Comparison of ENCODE assay signal across 11 cellular contexts in the genomic region with DNA sequence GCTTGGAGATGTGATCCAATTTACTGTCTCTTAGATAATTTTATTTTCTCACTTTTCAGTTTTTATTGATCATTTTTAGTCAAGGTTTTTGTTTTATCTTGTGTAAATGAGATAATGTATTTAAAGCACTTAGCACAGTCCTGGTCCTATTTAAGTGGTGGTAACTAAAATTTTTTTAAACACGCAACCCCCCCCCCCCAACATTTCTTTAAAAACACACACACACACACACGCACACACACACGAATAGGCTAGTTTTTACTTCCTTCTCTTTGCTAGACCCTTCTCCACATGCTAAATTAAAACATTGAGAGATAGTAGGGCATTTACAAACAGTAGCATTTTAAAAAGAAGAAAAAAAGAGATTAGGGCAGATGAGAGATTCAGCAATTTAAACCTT. TPM values are rescaled to one million over a fixed set of nuclear protein-coding genes. Genes with fewer than 3 reads are reported as not detected.
DNase-seq lines count a peak whose midpoint lies in the region; ATAC-seq, FAIRE-seq and TF ChIP-seq lines count a peak whose summit lies in the region.
"Had no signal": no experiment of that assay in that cellular context is flagged by ENCODE, and none has a peak within 500 bp of the region (broad histone marks: within the 10 kb centered on the region; RNA-seq: fewer than 3 reads in every experiment).

No MANE protein-coding gene starts in this region.

- peaks cover 76% of the 10 kb centered on the region for H3K4me1 Mint-ChIP-seq in activated T-helper 1 cell treated with anti-CD3 and anti-CD28 coated beads, Interleukin-12 subunit alpha, Interleukin-12 subunit beta, Interleukin-2, Interleukin-4 antibody, amounts not matched to agents 30 ng/mL and 10 ng/mL and 1 ng/mL, durations not matched to agents 14 hours and 24 hours and 36 hours (ENCODE audit: low read depth)
- H3K4me1 Mint-ChIP-seq in natural killer cell, result peaks cover 77% of the 10 kb centered on the region in 2 donors

- H3K4me3 ChIP-seq in DND-41 (ENCODE audit: low read depth in 1 of 2, low read length in 2 of 2), result no peak overlapping the region
- peak overlapping the region; percentile 86 for H3K4me3 ChIP-seq in Loucy (ENCODE audit: low read length, poor library complexity, severe bottlenecking)
- no peak overlapping the region for H3K4me3 ChIP-seq in small intestine (ENCODE audit: low read depth in 1 of 2, low read length in 2 of 2)

- TF ChIP-seq CTCF in DND-41 (IDR thresholded peaks at IDR 0.05; ENCODE audit: borderline replicate concordance, extremely low read depth, low read length, poor library complexity, severe bottlenecking), result no peak
- no peak for TF ChIP-seq CTCF in Loucy (conservative IDR thresholded peaks at IDR 0.05; ENCODE audit: low read length)
- no peak for TF ChIP-seq CTCF in natural killer cell (IDR thresholded peaks at IDR 0.05)

- peaks cover 53% of the 10 kb centered on the region for H3K4me1 ChIP-seq in DND-41 (ENCODE audit: insufficient read depth, low read length)
- H3K4me1 ChIP-seq in Loucy (ENCODE audit: insufficient read depth, low read length, poor library complexity, severe bottlenecking), result peaks cover 65% of the 10 kb centered on the region
- H3K4me1 ChIP-seq in small intestine (ENCODE audit: control insufficient read depth in 2 of 2, insufficient read depth in 1 of 2, low read depth in 1 of 2, low read length in 1 of 2), result peaks cover 3 to 15% of the 10 kb centered on the region in 2 donors

- H3K4me2 ChIP-seq in DND-41 (ENCODE audit: insufficient read depth, low read length), result peak overlapping the region; percentile 53
- H3K4me2 ChIP-seq in Loucy (ENCODE audit: low read depth, low read length, poor library complexity, severe bottlenecking), result peak overlapping the region; percentile 82

- H3K9me2 ChIP-seq in Loucy (replicated peaks; ENCODE audit: low read depth, low read length), result no peaks in the 10 kb centered on the region

- peak overlapping the region; percentile 82 for H3K27ac Mint-ChIP-seq in activated T-helper 1 cell treated with anti-CD3 and anti-CD28 coated beads, Interleukin-12 subunit alpha, Interleukin-12 subunit beta, Interleukin-2, Interleukin-4 antibody, amounts not matched to agents 30 ng/mL and 10 ng/mL and 1 ng/mL, durations not matched to agents 14 hours and 24 hours and 36 hours
- H3K27ac Mint-ChIP-seq in natural killer cell, result peak overlapping the region; percentile 87 to 89

- H3K9me3 ChIP-seq in DND-41 (ENCODE audit: insufficient read depth, low read length, severe bottlenecking), result no peaks in the 10 kb centered on the region
- no peaks in the 10 kb centered on the region for H3K9me3 ChIP-seq in Loucy (ENCODE audit: insufficient read depth, low read depth, low read length)
- no peaks in the 10 kb centered on the region for H3K9me3 ChIP-seq in small intestine (ENCODE audit: control insufficient read depth, low read depth)

- H3K79me2 ChIP-seq in DND-41 (ENCODE audit: insufficient read depth, low read length), result peaks cover 97% of the 10 kb centered on the region
- H3K79me2 ChIP-seq in Loucy (ENCODE audit: insufficient read depth, low read length), result peaks cover 97% of the 10 kb centered on the region

- WGBS in small intestine, 3 donors, result 44 to 57% (median 54%) methylated on average over 3 of the region's 3 CpGs

- H3K9ac ChIP-seq in DND-41 (ENCODE audit: low read depth, low read length), result no peak overlapping the region
- H3K9ac ChIP-seq in Loucy (ENCODE audit: low read depth, low read length, poor library complexity, severe bottlenecking), result peak overlapping the region; percentile 67

- ATAC-seq in DND-41 (ENCODE audit: insufficient read depth, low read depth) (no peak), natural killer cell (no peak), GM19452 (IDR thresholded peaks at IDR 0.05; ENCODE audit: unreplicated experiment) (no peak), HG02798 (IDR thresholded peaks at IDR 0.05; ENCODE audit: poor library complexity, unreplicated experiment) (no peak)
- ATAC-seq: esophagus mucosa had no signal

- H3K36me3 ChIP-seq in DND-41 (ENCODE audit: insufficient read depth, low read length), result no peaks in the 10 kb centered on the region
- H3K36me3 ChIP-seq in Loucy (ENCODE audit: insufficient read depth, low read length), result no peaks in the 10 kb centered on the region
- H3K36me3 ChIP-seq in small intestine (ENCODE audit: control insufficient read depth in 2 of 2, insufficient read depth in 2 of 2, low read length in 2 of 2), result no peaks in the 10 kb centered on the region

- DNase-seq in DND-41, result no peak
- DNase-seq in activated T-helper 1 cell treated with anti-CD3 and anti-CD28 coated beads, Interleukin-12 subunit alpha, Interleukin-12 subunit beta, Interleukin-2, Interleukin-4 antibody, amounts not matched to agents 30 ng/mL and 10 ng/mL and 1 ng/mL, durations not matched to agents 14 hours and 24 hours and 36 hours (ENCODE audit: low spot score), result no peak
- DNase-seq in natural killer cell, result no peak
- DNase-seq in small intestine, result no peak
- DNase-seq: activated CD8-positive, alpha-beta memory T cell treated with anti-CD3 and anti-CD28 coated beads for 24 hours; IMR-90; NCI-H226 had no signal

- no peaks in the 10 kb centered on the region for H3K9me3 Mint-ChIP-seq in activated T-helper 1 cell treated with anti-CD3 and anti-CD28 coated beads, Interleukin-12 subunit alpha, Interleukin-12 subunit beta, Interleukin-2, Interleukin-4 antibody, amounts not matched to agents 30 ng/mL and 10 ng/mL and 1 ng/mL, durations not matched to agents 14 hours and 24 hours and 36 hours
- H3K9me3 Mint-ChIP-seq in natural killer cell, result no peaks in the 10 kb centered on the region

- H3K27me3 Mint-ChIP-seq in activated T-helper 1 cell treated with anti-CD3 and anti-CD28 coated beads, Interleukin-12 subunit alpha, Interleukin-12 subunit beta, Interleukin-2, Interleukin-4 antibody, amounts not matched to agents 30 ng/mL and 10 ng/mL and 1 ng/mL, durations not matched to agents 14 hours and 24 hours and 36 hours (ENCODE audit: insufficient read depth), result no peaks in the 10 kb centered on the region
- no peaks in the 10 kb centered on the region for H3K27me3 Mint-ChIP-seq in natural killer cell (ENCODE audit: low read depth in 2 of 2)

- 0 out of 2 replicates have a peak, but pooled peaks cover 3% of the 10 kb centered on the region for H3F3A ChIP-seq in Loucy (ENCODE audit: low read depth)

- peak overlapping the region; percentile 79 for H3K4me3 Mint-ChIP-seq in activated T-helper 1 cell treated with anti-CD3 and anti-CD28 coated beads, Interleukin-12 subunit alpha, Interleukin-12 subunit beta, Interleukin-2, Interleukin-4 antibody, amounts not matched to agents 30 ng/mL and 10 ng/mL and 1 ng/mL, durations not matched to agents 14 hours and 24 hours and 36 hours
- H3K4me3 Mint-ChIP-seq in natural killer cell, result peak overlapping the region; percentile 82

- no peak for FAIRE-seq in small intestine (lab: Jason Lieb, UNC)

- H3K27ac ChIP-seq in DND-41 (ENCODE audit: low read length), result no peak overlapping the region
- no peak overlapping the region for H3K27ac ChIP-seq in small intestine (ENCODE audit: low read depth in 1 of 2, low read length in 1 of 2)

- intact Hi-C loops in activated T-helper 1 cell treated with anti-CD3 and anti-CD28 coated beads, Interleukin-12 subunit alpha, Interleukin-12 subunit beta, Interleukin-2, Interleukin-4 antibody, amounts not matched to agents 30 ng/mL and 10 ng/mL and 1 ng/mL, durations not matched to agents 14 hours and 24 hours and 36 hours (cut with micrococcal nuclease), result loop anchor here (5.0 kb wide), 4 partner anchors 42 to 197 kb away; no protein-coding TSS in a partner anchor
- intact Hi-C loops in natural killer cell (cut with micrococcal nuclease), result loop anchor here (10.0 kb wide), 1 partner anchor 55 kb away; no protein-coding TSS in a partner anchor

- peaks cover 12% of the 10 kb centered on the region for H3K36me3 Mint-ChIP-seq in activated T-helper 1 cell treated with anti-CD3 and anti-CD28 coated beads, Interleukin-12 subunit alpha, Interleukin-12 subunit beta, Interleukin-2, Interleukin-4 antibody, amounts not matched to agents 30 ng/mL and 10 ng/mL and 1 ng/mL, durations not matched to agents 14 hours and 24 hours and 36 hours (ENCODE audit: low read depth)
- no peaks in the 10 kb centered on the region for H3K36me3 Mint-ChIP-seq in natural killer cell

- no peaks in the 10 kb centered on the region for H3K27me3 ChIP-seq in DND-41 (ENCODE audit: insufficient read depth, low read length, poor library complexity)
- H3K27me3 ChIP-seq in Loucy (ENCODE audit: insufficient read depth, low read length, poor library complexity, severe bottlenecking), result no peaks in the 10 kb centered on the region
- no peaks in the 10 kb centered on the region for H3K27me3 ChIP-seq in small intestine (ENCODE audit: control insufficient read depth in 2 of 2, insufficient read depth in 2 of 2, low read length in 2 of 2)

- H4K20me1 ChIP-seq in DND-41 (ENCODE audit: insufficient read depth, low read length) (peaks cover 70% of the 10 kb centered on the region; the same call in 1 of the 2 replicates), Loucy (ENCODE audit: insufficient read depth, low read length, poor library complexity, severe bottlenecking) (peaks cover 94% of the 10 kb centered on the region)

- H2AFZ ChIP-seq in DND-41 (ENCODE audit: low read depth, low read length) (no peak overlapping the region), Loucy (ENCODE audit: low read length) (no peak overlapping the region)

RNA-seq across cellular contexts. Expression of gene NFATC3, which starts 4.9 kb away (rescaled TPM):
- total RNA-seq in activated T-helper 1 cell treated with anti-CD3 and anti-CD28 coated beads, Interleukin-12 subunit alpha, Interleukin-12 subunit beta, Interleukin-2, Interleukin-4 antibody, amounts not matched to agents 30 ng/mL and 10 ng/mL and 1 ng/mL, durations not matched to agents 14 hours and 24 hours and 36 hours, result 152 and 157 TPM in 2 replicates
- 100 to 1,000 TPM; 241 to 282 (median 263) TPM for total RNA-seq in natural killer cell
- polyA plus RNA-seq in small intestine, result 10 to 100 TPM; 10.8 to 13.9 (median 13.6) TPM
